In the genomic region with DNA sequence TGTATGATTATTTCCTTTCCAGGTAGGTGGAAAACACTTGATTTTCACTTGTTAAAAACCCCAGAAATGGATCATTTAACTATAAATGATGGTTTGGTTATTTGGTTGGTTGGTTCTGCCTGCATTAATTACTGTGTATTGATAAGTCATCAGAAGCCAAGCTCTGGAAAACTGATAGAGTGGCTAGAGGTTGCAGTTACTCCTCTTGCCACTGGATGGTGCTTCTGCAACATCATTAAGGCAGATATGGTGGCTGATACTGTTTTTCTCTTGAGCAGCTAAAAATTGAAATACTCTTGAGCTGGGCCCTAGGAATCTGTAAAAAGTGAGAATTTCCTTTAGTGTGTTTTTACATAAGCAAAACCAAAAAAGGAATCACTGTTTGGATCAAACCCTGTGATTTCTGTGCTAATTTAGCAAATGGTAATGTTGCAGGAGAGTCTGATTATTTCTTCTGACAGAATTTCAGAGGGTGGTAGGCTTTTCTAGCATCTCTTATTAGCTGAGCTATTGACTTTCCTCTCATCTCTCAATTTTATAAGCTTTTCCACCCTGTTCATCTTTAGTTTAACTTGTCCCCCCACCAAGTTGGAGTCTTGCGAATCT, we compare ENCODE assay signal across 8 cellular contexts. TPM values are rescaled to one million over a fixed set of nuclear protein-coding genes. Genes with fewer than 3 reads are reported as not detected.
A peak's percentile ranks its signal among the peaks of the same experiment; 100 is the strongest.
DNase-seq lines count a peak whose midpoint lies in the region; ATAC-seq and TF ChIP-seq lines count a peak whose summit lies in the region.

No MANE protein-coding gene starts in this region.

- H3K4me2 ChIP-seq in KMS-11 = no peak overlapping the region

- no peaks in the 10 kb centered on the region for H3K36me3 ChIP-seq in KMS-11 (ENCODE audit: insufficient read depth)

- peaks cover 26% of the 10 kb centered on the region for H3K36me3 Mint-ChIP-seq in activated CD8-positive, alpha-beta T cell treated with anti-CD3 and anti-CD28 coated beads for 36 hours (ENCODE audit: low read depth)

- H3K4me1 ChIP-seq in KMS-11 (ENCODE audit: low read depth, poor library complexity, severe bottlenecking) (peaks cover 12% of the 10 kb centered on the region), right cardiac atrium (ENCODE audit: control insufficient read depth, insufficient read depth, low read length) (no peaks in the 10 kb centered on the region)

- H2AFZ ChIP-seq in KMS-11 (ENCODE audit: low read depth) = no peak overlapping the region

- H3K27me3 Mint-ChIP-seq in activated CD8-positive, alpha-beta T cell treated with anti-CD3 and anti-CD28 coated beads for 36 hours = no peaks in the 10 kb centered on the region

- TF ChIP-seq CTCF in KMS-11 (conservative IDR thresholded peaks at IDR 0.05; ENCODE audit: low read depth, low read length) = peak; percentile 65
- peak; percentile 87 for TF ChIP-seq CTCF in activated CD8-positive, alpha-beta T cell treated with anti-CD3 and anti-CD28 coated beads for 36 hours (IDR thresholded peaks at IDR 0.05)

- intact Hi-C loops in activated CD8-positive, alpha-beta T cell treated with anti-CD3 and anti-CD28 coated beads for 36 hours (cut with micrococcal nuclease) = no loop called here
- intact Hi-C loops in right cardiac atrium (cut with DNase I) = loop anchor here in 1 of 4 donors (10.0 kb wide), 1 partner anchor 93 kb away; no protein-coding TSS in a partner anchor

- H3K9me3 ChIP-seq in right cardiac atrium (ENCODE audit: control insufficient read depth, low read length) = no peaks in the 10 kb centered on the region

- H3K27me3 ChIP-seq in KMS-11 (ENCODE audit: insufficient read depth, low read depth) (no peaks in the 10 kb centered on the region), right cardiac atrium (ENCODE audit: control insufficient read depth, insufficient read depth) (no peaks in the 10 kb centered on the region)

- H3K4me3 Mint-ChIP-seq in activated CD8-positive, alpha-beta T cell treated with anti-CD3 and anti-CD28 coated beads for 36 hours = no peak overlapping the region

- no peak overlapping the region for H3K9ac ChIP-seq in KMS-11

- CTCF ChIA-PET in activated CD8-positive, alpha-beta T cell treated with anti-CD3 and anti-CD28 coated beads for 36 hours (lab: Charles Lee) = interaction anchor here (0.6 to 4.5 kb wide), 36 partner anchors 8 to 490 kb away, joined by 3 to 28 read pairs (median 4); a partner anchor contains a TSS

- H4K20me1 ChIP-seq in KMS-11 (ENCODE audit: insufficient read depth) = peaks cover 8% of the 10 kb centered on the region

- POLR2A ChIA-PET in activated CD8-positive, alpha-beta T cell treated with anti-CD3 and anti-CD28 coated beads for 36 hours (lab: Charles Lee) = no interaction called here

- peaks cover 66% of the 10 kb centered on the region for H3K4me1 Mint-ChIP-seq in activated CD8-positive, alpha-beta T cell treated with anti-CD3 and anti-CD28 coated beads for 36 hours (ENCODE audit: low read depth)

- H3K4me3 ChIP-seq in KMS-11 (IDR thresholded peaks at IDR 0.05; ENCODE audit: insufficient read depth, low read depth, low read length) = no peak overlapping the region
- no peak overlapping the region for H3K4me3 ChIP-seq in right cardiac atrium (ENCODE audit: low read length)

- peak; percentile 66 for ATAC-seq in activated CD8-positive, alpha-beta T cell treated with anti-CD3 and anti-CD28 coated beads for 36 hours
- ATAC-seq in right cardiac atrium = peak; percentile 25 to 64

- H3K27ac ChIP-seq in KMS-11 (no peak overlapping the region), right cardiac atrium (ENCODE audit: low read length) (no peak overlapping the region)

- peaks cover 45% of the 10 kb centered on the region; the same call in 1 of the 2 replicates for H3K79me2 ChIP-seq in KMS-11 (ENCODE audit: insufficient read depth, low read depth)

- peak; percentile 45 for DNase-seq in SIG-M5 treated with dmso at 0.1 percent for 504 hours (lab: John Stamatoyannopoulos, UW; ENCODE audit: unreplicated experiment)
- no peak for DNase-seq in SIG-M5 (lab: John Stamatoyannopoulos, UW)
- peak; percentile 44 for DNase-seq in activated CD8-positive, alpha-beta T cell treated with anti-CD3 and anti-CD28 coated beads for 36 hours
- DNase-seq in right cardiac atrium = no peak
- peak; percentile 9 for DNase-seq in stromal cell of bone marrow (ENCODE audit: low read depth)
- no peak for DNase-seq in T-helper 9 cell
- no peak for DNase-seq in NCI-H1930 (lab: John Stamatoyannopoulos, UW)

- 100% methylated on average over 1 of the region's 1 CpG for WGBS in right cardiac atrium

- peaks cover 3% of the 10 kb centered on the region for H3K9me3 Mint-ChIP-seq in activated CD8-positive, alpha-beta T cell treated with anti-CD3 and anti-CD28 coated beads for 36 hours

- H3K27ac Mint-ChIP-seq in activated CD8-positive, alpha-beta T cell treated with anti-CD3 and anti-CD28 coated beads for 36 hours = no peak overlapping the region

RNA-seq across cellular contexts. Expression of a gene that starts 54.3 kb away (rescaled TPM):
- total RNA-seq in activated CD8-positive, alpha-beta T cell treated with anti-CD3 and anti-CD28 coated beads for 36 hours = 100 to 1,000 TPM in 1 of 2 experiments, 10 to 100 TPM in 1; 89.5 to 102 TPM
- 100 to 1,000 TPM in 1 of 4 donors, 10 to 100 TPM in 3; 90.1 to 103 (median 97.4) TPM for total RNA-seq in right cardiac atrium
- polyA plus RNA-seq in right cardiac atrium = 53.0 TPM

Comparison
In these comparisons a context has a peak if more than half of its experiments do, and no peak if none do; other contexts are left out.
1. DNase-seq: peak in SIG-M5 treated with dmso at 0.1 percent for 504 hours (single experiment), activated CD8-positive, alpha-beta T cell treated with anti-CD3 and anti-CD28 coated beads for 36 hours (single experiment) and stromal cell of bone marrow (single experiment); none in SIG-M5 (single experiment), right cardiac atrium (0 of 3), T-helper 9 cell (single experiment) and NCI-H1930 (0 of 2).